1 cellular context compared by ENCODE assay signal in genomic region chr14:85471744-85472143, GRCh38.
TF ChIP-seq lines count a peak whose summit lies in the region.

No MANE protein-coding gene starts in this region.

TF ChIP-seq in IMR-90, 13 proteins besides CTCF, POLR2A, EP300 and RAD21 (continued from another document):
- TF ChIP-seq SMC3 (IDR thresholded peaks at IDR 0.05; ENCODE audit: low read depth, low read length) (no peak), CHD1 (IDR thresholded peaks at IDR 0.05; ENCODE audit: low read depth, low read length) (no peak), MAZ (IDR thresholded peaks at IDR 0.05; ENCODE audit: borderline replicate concordance, low read depth, low read length) (no peak), MXI1 (IDR thresholded peaks at IDR 0.05; ENCODE audit: borderline replicate concordance, low read depth, low read length) (peak; percentile 80; the same call in 1 of the 2 replicates), MAFK (IDR thresholded peaks at IDR 0.05; ENCODE audit: low read depth, low read length) (no peak), RCOR1 (IDR thresholded peaks at IDR 0.05; ENCODE audit: insufficient replicate concordance, low read length) (peak; percentile 65), USF2 (IDR thresholded peaks at IDR 0.05; ENCODE audit: low read depth, low read length) (no peak), BHLHE40 (IDR thresholded peaks at IDR 0.05; ENCODE audit: low read depth, low read length) (peak; percentile 57), FOS (IDR thresholded peaks at IDR 0.05; ENCODE audit: low read depth, low read length) (peak; percentile 77; the same call in 1 of the 2 replicates)
